13 cellular contexts compared by ENCODE assay signal in genomic region chr1:59008599-59009347, GRCh38.
DNase-seq lines count a peak whose midpoint lies in the region; ATAC-seq, FAIRE-seq and TF ChIP-seq lines count a peak whose summit lies in the region.
"Had no signal": no experiment of that assay in that cellular context is flagged by ENCODE, and none has a peak within 500 bp of the region (broad histone marks: within the 10 kb centered on the region; RNA-seq: fewer than 3 reads in every experiment).

No MANE protein-coding gene starts in this region.

- H3K9me3 Mint-ChIP-seq in activated T-helper 17 cell treated with anti-CD3 and anti-CD28 coated beads, Interleukin-2, amount 50 U/mL, for 72 hours = no peaks in the 10 kb centered on the region
- no peaks in the 10 kb centered on the region for H3K9me3 Mint-ChIP-seq in memory B cell
- H3K9me3 Mint-ChIP-seq: CD4-positive, alpha-beta T cell had no signal

- no peak for TF ChIP-seq POLR2A in transverse colon (IDR thresholded peaks at IDR 0.05)

- H3K4me1 ChIP-seq in upper lobe of right lung (peaks cover 12% of the 10 kb centered on the region), transverse colon (peaks cover 15 to 38% (median 20%) of the 10 kb centered on the region in 4 donors)

- H3K36me3 Mint-ChIP-seq in activated T-helper 17 cell treated with anti-CD3 and anti-CD28 coated beads, Interleukin-2, amount 50 U/mL, for 72 hours (ENCODE audit: low read depth) = no peaks in the 10 kb centered on the region
- no peaks in the 10 kb centered on the region for H3K36me3 Mint-ChIP-seq in memory B cell

- peaks cover 23% of the 10 kb centered on the region for H3K4me1 Mint-ChIP-seq in activated T-helper 17 cell treated with anti-CD3 and anti-CD28 coated beads, Interleukin-2, amount 50 U/mL, for 72 hours
- peaks cover 45% of the 10 kb centered on the region for H3K4me1 Mint-ChIP-seq in memory B cell

- WGBS in transverse colon (ENCODE audit: low coverage in 1 of 2), 2 donors = 84 to 100% methylated on average over 2 to 8 of the region's 8 CpGs

- ATAC-seq in left ventricle myocardium superior = peak; percentile 26
- no peak for ATAC-seq in Right ventricle myocardium inferior
- ATAC-seq in activated T-helper 17 cell treated with anti-CD3 and anti-CD28 coated beads, Interleukin-2, amount 50 U/mL, for 72 hours (replicated peaks) = peak; percentile 15
- ATAC-seq in memory B cell (ENCODE audit: low read depth) = no peak
- ATAC-seq in upper lobe of right lung = no peak
- ATAC-seq in GM21717 (IDR thresholded peaks at IDR 0.05; ENCODE audit: unreplicated experiment) = no peak
- ATAC-seq: left lobe of liver had no signal

- no peaks in the 10 kb centered on the region for H3K27me3 ChIP-seq in upper lobe of right lung
- H3K27me3 ChIP-seq in transverse colon = no peaks in the 10 kb centered on the region
- H3K27me3 ChIP-seq: adrenal gland, stomach had no signal

- peak overlapping the region; percentile 34 for H3K4me3 Mint-ChIP-seq in activated T-helper 17 cell treated with anti-CD3 and anti-CD28 coated beads, Interleukin-2, amount 50 U/mL, for 72 hours
- peak overlapping the region; percentile 30 for H3K4me3 Mint-ChIP-seq in memory B cell
- H3K4me3 Mint-ChIP-seq: CD4-positive, alpha-beta T cell had no signal

- H3K27me3 Mint-ChIP-seq in activated T-helper 17 cell treated with anti-CD3 and anti-CD28 coated beads, Interleukin-2, amount 50 U/mL, for 72 hours = peaks cover 10% of the 10 kb centered on the region
- H3K27me3 Mint-ChIP-seq in memory B cell = no peaks in the 10 kb centered on the region
- H3K27me3 Mint-ChIP-seq: CD4-positive, alpha-beta T cell had no signal

- TF ChIP-seq CTCF in upper lobe of right lung (IDR thresholded peaks at IDR 0.05) = no peak
- no peak for TF ChIP-seq CTCF in transverse colon (IDR thresholded peaks at IDR 0.05)

- no peaks in the 10 kb centered on the region for H3K9me3 ChIP-seq in upper lobe of right lung
- H3K9me3 ChIP-seq in transverse colon = no peaks in the 10 kb centered on the region
- H3K9me3 ChIP-seq: adrenal gland, stomach had no signal

- no peak for TF ChIP-seq EP300 in transverse colon (IDR thresholded peaks at IDR 0.05; ENCODE audit: low read depth)

- intact Hi-C loops in left ventricle myocardium superior (cut with micrococcal nuclease) = no loop called here
- intact Hi-C loops in Right ventricle myocardium inferior (cut with DNase I) = no loop called here
- intact Hi-C loops in upper lobe of right lung (cut with DNase I) = no loop called here
- intact Hi-C loops in transverse colon (cut with DNase I; ENCODE audit: low total_unique reads) = no loop called here

- in situ Hi-C loops in transverse colon (cut with MboI; ENCODE audit: low pct_ligation_motif_present in 1 of 4, low pct_unique_long_range_greater_than_20kb in 1 of 4, low sequenced_read_pairs in 3 of 4) = no loop called here

- H3K27ac ChIP-seq in upper lobe of right lung = no peak overlapping the region
- no peak overlapping the region for H3K27ac ChIP-seq in transverse colon
- H3K27ac ChIP-seq: stomach had no signal

- DNase-seq in left ventricle myocardium superior (no peak), Right ventricle myocardium inferior (ENCODE audit: missing footprints) (no peak), memory B cell (ENCODE audit: low spot score in 2 of 2) (no peak), upper lobe of right lung (no peak), transverse colon (no peak), frontal cortex (ENCODE audit: low spot score in 2 of 2) (no peak)
- DNase-seq: CD4-positive, alpha-beta T cell; NCI-H1092; stomach had no signal

- no peak overlapping the region for H3K4me3 ChIP-seq in upper lobe of right lung
- no peak overlapping the region for H3K4me3 ChIP-seq in transverse colon
- H3K4me3 ChIP-seq: adrenal gland, stomach had no signal

- no peak overlapping the region for H3K27ac Mint-ChIP-seq in activated T-helper 17 cell treated with anti-CD3 and anti-CD28 coated beads, Interleukin-2, amount 50 U/mL, for 72 hours
- peak overlapping the region; percentile 52 for H3K27ac Mint-ChIP-seq in memory B cell
- H3K27ac Mint-ChIP-seq: CD4-positive, alpha-beta T cell had no signal

- no peak for FAIRE-seq in frontal cortex (lab: Jason Lieb, UNC)

- H3K36me3 ChIP-seq in upper lobe of right lung = no peaks in the 10 kb centered on the region
- H3K36me3 ChIP-seq in transverse colon = no peaks in the 10 kb centered on the region
- H3K36me3 ChIP-seq: adrenal gland, stomach had no signal

Comparison
In these comparisons a context has a peak if more than half of its experiments do, and no peak if none do; other contexts are left out.
1. ATAC-seq: peak in left ventricle myocardium superior (single experiment) and activated T-helper 17 cell treated with anti-CD3 and anti-CD28 coated beads, Interleukin-2, amount 50 U/mL, for 72 hours (single experiment); none in Right ventricle myocardium inferior (single experiment), memory B cell (single experiment), upper lobe of right lung (single experiment) and GM21717 (single experiment).